ENCODE assay signal across 21 cellular contexts in genomic region chr11:33471541-33471940, GRCh38.
"Had no signal": no experiment of that assay in that cellular context is flagged by ENCODE, and none has a peak within 500 bp of the region (broad histone marks: within the 10 kb centered on the region; RNA-seq: fewer than 3 reads in every experiment).

No MANE protein-coding gene starts in this region.

- H3K27me3 ChIP-seq: esophagus muscularis mucosa, right lobe of liver had no signal

- DNase-seq: activated B cell treated with CpG ODN at 0.5 μM for 24 hours; activated CD4-positive, alpha-beta T cell treated with anti-CD3 and anti-CD28 coated beads, Interleukin-2, amount 50 U/mL, for 1 hour; activated CD8-positive, alpha-beta T cell treated with anti-CD3 and anti-CD28 coated beads for 36 hours; activated gamma-delta T cell treated with Interleukin-2 at 50 U/mL for 16 hours; activated naive CD4-positive, alpha-beta T cell treated with anti-CD3 and anti-CD28 coated beads, Interleukin-2, amount 50 U/mL, for 16 hours; activated T-cell treated with anti-CD3 and anti-CD28 coated beads, Interleukin-2, amount 50 U/mL, for 4 hours; amygdala; foreskin melanocyte; heart right ventricle; left ventricle myocardium inferior; nephron progenitor cell; stimulated activated CD4-positive, alpha-beta T cell treated with anti-CD3 and anti-CD28 coated beads, Interleukin-2, amount 100 ng/mL, for 48 hours; stimulated activated naive CD4-positive, alpha-beta T cell treated with Interleukin-2 at 50 U/mL for 16 hours; T-helper 17 cell; trophoblast cell had no signal

- H3K27ac ChIP-seq: esophagus muscularis mucosa, heart right ventricle, left ventricle myocardium inferior, neutrophil, right lobe of liver, thoracic aorta had no signal

- ATAC-seq: activated CD8-positive, alpha-beta T cell treated with anti-CD3 and anti-CD28 coated beads for 36 hours; activated T-cell treated with anti-CD3 and anti-CD28 coated beads, Interleukin-2, amount 50 U/mL, for 4 hours; activated T-helper 17 cell treated with anti-CD3 and anti-CD28 coated beads, Interleukin-2, amount 50 U/mL, for 72 hours; heart right ventricle; T-helper 17 cell had no signal

- H3K4me3 ChIP-seq: esophagus muscularis mucosa, heart right ventricle, left ventricle myocardium inferior, lung, right lobe of liver, thoracic aorta had no signal

- H3K36me3 ChIP-seq: esophagus muscularis mucosa, heart right ventricle, left ventricle myocardium inferior, neutrophil, right lobe of liver, thoracic aorta had no signal

- H3K4me1 ChIP-seq: esophagus muscularis mucosa, right lobe of liver had no signal

- H3K9me3 ChIP-seq: esophagus muscularis mucosa, heart right ventricle, neutrophil, right lobe of liver, thoracic aorta had no signal
